Comparison of ENCODE assay signal across 17 cellular contexts in the genomic region with DNA sequence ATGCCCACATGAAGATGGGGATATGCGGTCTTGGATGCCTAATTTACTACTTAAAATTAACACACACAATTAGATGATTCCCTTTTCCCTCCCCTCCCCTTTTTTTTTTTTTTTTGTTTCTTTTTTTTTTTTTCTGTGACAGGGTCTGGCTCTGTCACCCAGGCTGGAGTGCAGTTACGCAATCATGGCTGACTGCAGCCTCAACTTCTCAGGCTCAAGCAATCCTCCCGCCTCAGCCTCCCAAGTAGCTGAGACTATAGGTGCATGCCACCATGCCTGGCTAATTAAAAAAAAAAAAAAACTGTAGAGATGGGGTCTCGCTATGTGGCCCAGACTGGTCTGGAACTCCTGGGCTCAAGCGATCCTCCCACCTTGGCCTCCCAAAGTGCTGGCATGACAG. TPM values are rescaled to one million over a fixed set of nuclear protein-coding genes. Genes with fewer than 3 reads are reported as not detected.
"Had no signal": no experiment of that assay in that cellular context is flagged by ENCODE, and none has a peak within 500 bp of the region (broad histone marks: within the 10 kb centered on the region; RNA-seq: fewer than 3 reads in every experiment).

No MANE protein-coding gene starts in this region.

RNA-seq across cellular contexts. Expression of a gene that starts 8.7 kb away (rescaled TPM):
- total RNA-seq: kidney epithelial cell, left ventricle myocardium superior, lung microvascular endothelial cell, myocyte, psoas muscle, suprapubic skin, thoracic aorta, urinary bladder, vagina had no signal
- polyA plus RNA-seq: naive thymus-derived CD4-positive, alpha-beta T cell; neural cell; psoas muscle had no signal

RNA-seq across cellular contexts. Expression of a gene that starts 21.3 kb away (rescaled TPM):
- total RNA-seq: kidney epithelial cell, left ventricle myocardium superior, myocyte, suprapubic skin, thoracic aorta, vagina had no signal
- polyA plus RNA-seq: naive thymus-derived CD4-positive, alpha-beta T cell; neural cell had no signal

RNA-seq across cellular contexts. Expression of a gene that starts 31.8 kb away (rescaled TPM):
- total RNA-seq: left ventricle myocardium superior, lung microvascular endothelial cell, mesenteric fat pad, mucosa of descending colon, myocyte, omental fat pad, posterior vena cava, psoas muscle, sigmoid colon, subcutaneous adipose tissue, suprapubic skin, thoracic aorta, urinary bladder, vagina had no signal
- polyA plus RNA-seq: naive thymus-derived CD4-positive, alpha-beta T cell; neural cell; psoas muscle; urinary bladder had no signal

RNA-seq across cellular contexts. Expression of a gene that starts 50.6 kb away (rescaled TPM):
- total RNA-seq: lung microvascular endothelial cell, suprapubic skin had no signal
- polyA plus RNA-seq: neural cell had no signal
